In the genomic region with DNA sequence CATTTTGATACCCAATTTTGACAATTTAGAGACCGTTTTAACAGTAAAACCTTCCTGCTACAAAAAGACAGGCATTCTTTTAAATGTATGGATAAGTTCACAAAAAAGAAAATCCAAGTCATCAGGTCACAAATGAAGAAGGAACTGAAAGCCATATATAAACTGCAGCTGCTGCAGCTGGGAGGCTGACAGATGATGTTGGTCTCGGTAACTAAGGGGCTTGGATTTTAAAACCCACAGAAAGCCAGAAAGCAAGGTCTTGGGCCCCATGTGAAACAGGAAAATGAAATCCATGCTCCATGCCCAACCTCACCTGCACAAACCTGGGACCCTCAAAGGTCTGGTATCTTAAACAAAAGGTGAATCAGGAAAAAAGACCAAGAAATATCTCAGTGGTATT, we compare ENCODE assay signal across 15 cellular contexts.
"Had no signal": no experiment of that assay in that cellular context is flagged by ENCODE, and none has a peak within 500 bp of the region (broad histone marks: within the 10 kb centered on the region; RNA-seq: fewer than 3 reads in every experiment).

No MANE protein-coding gene starts in this region.

- H3K9me3 ChIP-seq: gastrocnemius medialis, heart left ventricle, prostate gland had no signal

- H3K4me3 ChIP-seq: gastrocnemius medialis, heart left ventricle, prostate gland had no signal

- H3K4me1 Mint-ChIP-seq: endodermal cell, neural crest cell had no signal

- H3K27ac Mint-ChIP-seq: activated naive CD4-positive, alpha-beta T cell treated with anti-CD3 and anti-CD28 coated beads, Interleukin-2, amount 10 ng/mL, durations not matched to agents 7 days and 5 days; activated T-helper 2 cell treated with anti-CD3 and anti-CD28 coated beads, Interferon-gamma antibody, Interleukin-2, Interleukin-4, amounts not matched to agents 10 μg/mL and 5 μg/mL and 100 μg/mL, durations not matched to agents 14 hours and 24 hours and 36 hours; endodermal cell; stimulated activated naive CD8-positive, alpha-beta T cell treated with anti-CD3 and anti-CD28 coated beads, Interleukin-15, amount 100 ng/mL, for 72 hours; type B pancreatic cell had no signal

- H3K9me3 Mint-ChIP-seq: activated naive CD4-positive, alpha-beta T cell treated with anti-CD3 and anti-CD28 coated beads, Interleukin-2, amount 10 ng/mL, durations not matched to agents 7 days and 5 days; activated T-helper 2 cell treated with anti-CD3 and anti-CD28 coated beads, Interferon-gamma antibody, Interleukin-2, Interleukin-4, amounts not matched to agents 10 μg/mL and 5 μg/mL and 100 μg/mL, durations not matched to agents 14 hours and 24 hours and 36 hours; endodermal cell; neural crest cell; stimulated activated naive CD8-positive, alpha-beta T cell treated with anti-CD3 and anti-CD28 coated beads, Interleukin-15, amount 100 ng/mL, for 72 hours; type B pancreatic cell had no signal

- H3K27ac ChIP-seq: gastrocnemius medialis, heart left ventricle, prostate gland had no signal

- H3K4me3 Mint-ChIP-seq: activated naive CD4-positive, alpha-beta T cell treated with anti-CD3 and anti-CD28 coated beads, Interleukin-2, amount 10 ng/mL, durations not matched to agents 7 days and 5 days; endodermal cell; neural crest cell; stimulated activated naive CD8-positive, alpha-beta T cell treated with anti-CD3 and anti-CD28 coated beads, Interleukin-15, amount 100 ng/mL, for 72 hours; type B pancreatic cell had no signal

- ATAC-seq: gastrocnemius medialis; heart left ventricle; sciatic nerve; stimulated activated naive CD8-positive, alpha-beta T cell treated with anti-CD3 and anti-CD28 coated beads, Interleukin-15, amount 100 ng/mL, for 72 hours had no signal

- H3K27me3 ChIP-seq: gastrocnemius medialis, heart left ventricle had no signal

- DNase-seq: activated CD4-positive, alpha-beta T cell treated with anti-CD3 and anti-CD28 coated beads, Interleukin-2, amount 50 U/mL, for 4 hours; activated CD4-positive, CD25-positive, alpha-beta regulatory T cell treated with anti-CD3 and anti-CD28 coated beads, Interleukin-2, amount 50 U/mL, for 72 hours; activated naive CD4-positive, alpha-beta T cell treated with anti-CD3 and anti-CD28 coated beads, Interleukin-2, amount 10 ng/mL, durations not matched to agents 7 days and 5 days; activated T-cell treated with anti-CD3 and anti-CD28 coated beads for 4 hours; endodermal cell; gastrocnemius medialis; heart left ventricle; mesendoderm; stimulated activated CD4-positive, alpha-beta T cell treated with anti-CD3 and anti-CD28 coated beads, Interleukin-1b, Interleukin-23, amount 100 ng/mL, for 48 hours; stimulated activated naive CD8-positive, alpha-beta T cell treated with anti-CD3 and anti-CD28 coated beads, Interleukin-15, amount 100 ng/mL, for 72 hours had no signal

- H3K4me1 ChIP-seq: gastrocnemius medialis, heart left ventricle, prostate gland had no signal

- H3K27me3 Mint-ChIP-seq: activated naive CD4-positive, alpha-beta T cell treated with anti-CD3 and anti-CD28 coated beads, Interleukin-2, amount 10 ng/mL, durations not matched to agents 7 days and 5 days; stimulated activated naive CD8-positive, alpha-beta T cell treated with anti-CD3 and anti-CD28 coated beads, Interleukin-15, amount 100 ng/mL, for 72 hours; type B pancreatic cell had no signal
